12 cellular contexts compared by ENCODE assay signal in genomic region chr9:94868462-94868861, GRCh38.
DNase-seq lines count a peak whose midpoint lies in the region; ATAC-seq and TF ChIP-seq lines count a peak whose summit lies in the region.
"Had no signal": no experiment of that assay in that cellular context is flagged by ENCODE, and none has a peak within 500 bp of the region (broad histone marks: within the 10 kb centered on the region; RNA-seq: fewer than 3 reads in every experiment).

No MANE protein-coding gene starts in this region.

- H3K27ac ChIP-seq in BLaER1 (no peak overlapping the region), SJSA1 (peak overlapping the region; percentile 93), prostate gland (peak overlapping the region; percentile 79 to 83)

- 93% methylated on average over 2 of the region's 2 CpGs for WGBS in prostate gland

- H3K9me3 ChIP-seq in BLaER1 (peaks cover 16% of the 10 kb centered on the region), SJSA1 (replicated peaks) (no peaks in the 10 kb centered on the region), prostate gland (no peaks in the 10 kb centered on the region)

- H3K4me3 ChIP-seq in BLaER1 (no peak overlapping the region), SJSA1 (no peak overlapping the region), prostate gland (no peak overlapping the region)

- intact Hi-C loops in prostate gland (cut with DNase I) = loop anchor here (5.0 kb wide), 2 partner anchors 41 to 134 kb away; no protein-coding TSS in a partner anchor

- H3K27me3 ChIP-seq in BLaER1 = no peaks in the 10 kb centered on the region
- no peaks in the 10 kb centered on the region for H3K27me3 ChIP-seq in SJSA1 (replicated peaks)
- H3K27me3 ChIP-seq in prostate gland (replicated peaks; ENCODE audit: insufficient read depth) = no peaks in the 10 kb centered on the region

- H3K4me1 ChIP-seq in BLaER1 = peaks cover 63% of the 10 kb centered on the region
- H3K4me1 ChIP-seq in SJSA1 (replicated peaks) = peaks cover 83% of the 10 kb centered on the region
- no peaks in the 10 kb centered on the region for H3K4me1 ChIP-seq in prostate gland (replicated peaks)

- H3K36me3 ChIP-seq in BLaER1 (no peaks in the 10 kb centered on the region), SJSA1 (no peaks in the 10 kb centered on the region), prostate gland (no peaks in the 10 kb centered on the region)

- ATAC-seq in GM19452 (IDR thresholded peaks at IDR 0.05; ENCODE audit: unreplicated experiment) = no peak
- no peak for ATAC-seq in GM19324 (IDR thresholded peaks at IDR 0.05; ENCODE audit: low FRiP score, unreplicated experiment)

- no peak for DNase-seq in SJSA1 (ENCODE audit: low read depth in 1 of 2, low spot score in 2 of 2)
- DNase-seq in glomerular visceral epithelial cell (ENCODE audit: extremely low spot score) = peak; percentile 29
- no peak for DNase-seq in prostate gland (ENCODE audit: low spot score)
- DNase-seq in DMS53 treated with DMSO at 0.1 percent for 48 hours (lab: John Stamatoyannopoulos, UW; ENCODE audit: unreplicated experiment) = no peak
- no peak for DNase-seq in NCI-H2107 treated with DMSO at 0.1 percent for 48 hours (lab: John Stamatoyannopoulos, UW; ENCODE audit: unreplicated experiment)
- DNase-seq: activated T-cell treated with anti-CD3 and anti-CD28 coated beads, Interleukin-2, amount 50 U/mL, for 4 hours; AML-193; GOT3; small intestine had no signal

- no peak for TF ChIP-seq CTCF in prostate gland (IDR thresholded peaks at IDR 0.05)

- no peaks in the 10 kb centered on the region for H4K20me1 ChIP-seq in BLaER1

- no peak overlapping the region for H3K9ac ChIP-seq in BLaER1

- TF ChIP-seq POLR2A in prostate gland (IDR thresholded peaks at IDR 0.05) = no peak

- H3K4me2 ChIP-seq in BLaER1 = peak overlapping the region; percentile 33; the same call in 1 of the 2 replicates
